32 cellular contexts compared by ENCODE assay signal in genomic region chr12:104510873-104511243, GRCh38. TPM values are rescaled to one million over a fixed set of nuclear protein-coding genes. Genes with fewer than 3 reads are reported as not detected.
DNase-seq lines count a peak whose midpoint lies in the region; ATAC-seq, FAIRE-seq and TF ChIP-seq lines count a peak whose summit lies in the region.
"Had no signal": no experiment of that assay in that cellular context is flagged by ENCODE, and none has a peak within 500 bp of the region (broad histone marks: within the 10 kb centered on the region; RNA-seq: fewer than 3 reads in every experiment).

No MANE protein-coding gene starts in this region.

- H3K4me1 Mint-ChIP-seq in activated naive CD4-positive, alpha-beta T cell treated with anti-CD3 and anti-CD28 coated beads, Interleukin-2, amount 10 ng/mL, durations not matched to agents 7 days and 5 days = peaks cover 59% of the 10 kb centered on the region
- H3K4me1 Mint-ChIP-seq in dendritic cell treated with granulocyte-macrophage colony-stimulating factor and Interleukin-4, amounts not matched to agents 40 ng/mL and 50 ng/mL, for 4 days (ENCODE audit: low read depth) = peaks cover 77% of the 10 kb centered on the region
- peaks cover 10% of the 10 kb centered on the region for H3K4me1 Mint-ChIP-seq in progenitor cell of endocrine pancreas (ENCODE audit: low read depth)
- H3K4me1 Mint-ChIP-seq in WTC11 = peaks cover 57% of the 10 kb centered on the region

- H3K27ac Mint-ChIP-seq in activated naive CD4-positive, alpha-beta T cell treated with anti-CD3 and anti-CD28 coated beads, Interleukin-2, amount 10 ng/mL, durations not matched to agents 7 days and 5 days = peak overlapping the region; percentile 80
- peak overlapping the region; percentile 55 for H3K27ac Mint-ChIP-seq in dendritic cell treated with granulocyte-macrophage colony-stimulating factor and Interleukin-4, amounts not matched to agents 40 ng/mL and 50 ng/mL, for 4 days
- H3K27ac Mint-ChIP-seq in progenitor cell of endocrine pancreas = no peak overlapping the region
- no peak overlapping the region for H3K27ac Mint-ChIP-seq in WTC11
- H3K27ac Mint-ChIP-seq: GM23338, neural progenitor cell had no signal

- no peak for TF ChIP-seq CTCF in progenitor cell of endocrine pancreas (IDR thresholded peaks at IDR 0.05; ENCODE audit: unreplicated experiment)
- TF ChIP-seq CTCF in WTC11 (IDR thresholded peaks at IDR 0.05) = no peak
- TF ChIP-seq CTCF in foreskin keratinocyte (conservative IDR thresholded peaks at IDR 0.05) = no peak

- no peak overlapping the region for H3K27ac ChIP-seq in foreskin keratinocyte
- H3K27ac ChIP-seq: breast epithelium, esophagus muscularis mucosa, heart right ventricle, HL-60, neural progenitor cell, right lobe of liver, suprapubic skin, upper lobe of right lung had no signal

- peaks cover 8% of the 10 kb centered on the region for H3K9me3 Mint-ChIP-seq in activated naive CD4-positive, alpha-beta T cell treated with anti-CD3 and anti-CD28 coated beads, Interleukin-2, amount 10 ng/mL, durations not matched to agents 7 days and 5 days
- H3K9me3 Mint-ChIP-seq in dendritic cell treated with granulocyte-macrophage colony-stimulating factor and Interleukin-4, amounts not matched to agents 40 ng/mL and 50 ng/mL, for 4 days = peaks cover 9% of the 10 kb centered on the region
- H3K9me3 Mint-ChIP-seq in progenitor cell of endocrine pancreas (ENCODE audit: low read depth) = no peaks in the 10 kb centered on the region
- peaks cover 7% of the 10 kb centered on the region for H3K9me3 Mint-ChIP-seq in WTC11
- H3K9me3 Mint-ChIP-seq: neural progenitor cell had no signal

- H3K4me3 Mint-ChIP-seq in activated naive CD4-positive, alpha-beta T cell treated with anti-CD3 and anti-CD28 coated beads, Interleukin-2, amount 10 ng/mL, durations not matched to agents 7 days and 5 days = peak overlapping the region; percentile 37
- no peak overlapping the region for H3K4me3 Mint-ChIP-seq in dendritic cell treated with granulocyte-macrophage colony-stimulating factor and Interleukin-4, amounts not matched to agents 40 ng/mL and 50 ng/mL, for 4 days
- H3K4me3 Mint-ChIP-seq in progenitor cell of endocrine pancreas (ENCODE audit: low read depth) (peak overlapping the region; percentile 40), WTC11 (no peak overlapping the region)
- H3K4me3 Mint-ChIP-seq: GM23338, neural progenitor cell had no signal

- intact Hi-C loops in dendritic cell treated with granulocyte-macrophage colony-stimulating factor and Interleukin-4, amounts not matched to agents 40 ng/mL and 50 ng/mL, for 4 days (cut with micrococcal nuclease) = no loop called here

- ATAC-seq in WTC11 (no peak), foreskin keratinocyte (no peak)
- ATAC-seq: GM23338, heart right ventricle, right lobe of liver, upper lobe of right lung had no signal

- FAIRE-seq in GM12891 (lab: Jason Lieb, UNC) = no peak
- FAIRE-seq: colon, GM12892 had no signal

- no peaks in the 10 kb centered on the region for H3K27me3 Mint-ChIP-seq in activated naive CD4-positive, alpha-beta T cell treated with anti-CD3 and anti-CD28 coated beads, Interleukin-2, amount 10 ng/mL, durations not matched to agents 7 days and 5 days
- no peaks in the 10 kb centered on the region for H3K27me3 Mint-ChIP-seq in dendritic cell treated with granulocyte-macrophage colony-stimulating factor and Interleukin-4, amounts not matched to agents 40 ng/mL and 50 ng/mL, for 4 days
- H3K27me3 Mint-ChIP-seq in progenitor cell of endocrine pancreas (no peaks in the 10 kb centered on the region), WTC11 (ENCODE audit: low read depth) (no peaks in the 10 kb centered on the region)

- no peaks in the 10 kb centered on the region for H3K4me1 ChIP-seq in foreskin keratinocyte
- H3K4me1 ChIP-seq: breast epithelium, right lobe of liver had no signal

- CTCF ChIA-PET in activated naive CD4-positive, alpha-beta T cell treated with anti-CD3 and anti-CD28 coated beads, Interleukin-2, amount 10 ng/mL, durations not matched to agents 7 days and 5 days (lab: Charles Lee) = no interaction called here
- CTCF ChIA-PET in WTC11 (lab: Charles Lee) = no interaction called here

- POLR2A ChIA-PET in WTC11 (lab: Charles Lee) = no interaction called here

- peaks cover 55% of the 10 kb centered on the region for H3K36me3 Mint-ChIP-seq in activated naive CD4-positive, alpha-beta T cell treated with anti-CD3 and anti-CD28 coated beads, Interleukin-2, amount 10 ng/mL, durations not matched to agents 7 days and 5 days
- H3K36me3 Mint-ChIP-seq in dendritic cell treated with granulocyte-macrophage colony-stimulating factor and Interleukin-4, amounts not matched to agents 40 ng/mL and 50 ng/mL, for 4 days (ENCODE audit: low read depth) = peaks cover 49% of the 10 kb centered on the region
- H3K36me3 Mint-ChIP-seq in progenitor cell of endocrine pancreas (ENCODE audit: insufficient read depth) (peaks cover 3% of the 10 kb centered on the region), WTC11 (peaks cover 6% of the 10 kb centered on the region)

- no peaks in the 10 kb centered on the region for H3K27me3 ChIP-seq in foreskin keratinocyte
- H3K27me3 ChIP-seq: BE2C, breast epithelium, esophagus muscularis mucosa, heart right ventricle, neural progenitor cell, right lobe of liver, upper lobe of right lung had no signal

- no peak for TF ChIP-seq POLR2A in GM12891 (IDR thresholded peaks at IDR 0.05; ENCODE audit: low read depth, low read length)

- no peak for DNase-seq in activated naive CD4-positive, alpha-beta T cell treated with anti-CD3 and anti-CD28 coated beads, Interleukin-2, amount 10 ng/mL, durations not matched to agents 7 days and 5 days
- no peak for DNase-seq in activated naive CD4-positive, alpha-beta T cell treated with Interleukin-2 at 50 U/mL for 16 hours
- DNase-seq in GM12891 (ENCODE audit: insufficient read length, low spot score) (no peak), progenitor cell of endocrine pancreas (ENCODE audit: low spot score, unreplicated experiment) (no peak), WTC11 (ENCODE audit: low spot score) (no peak), foreskin keratinocyte (no peak), HCEC 1CT (no peak)
- DNase-seq: ACHN; activated CD4-positive, alpha-beta T cell treated with anti-CD3 and anti-CD28 coated beads, Interleukin-2, amount 50 U/mL, for 1 hour; activated gamma-delta T cell; amygdala; BE2C; DMS 273 treated with DMSO at 0.1 percent for 48 hours; heart right ventricle; Karpas-422; MV-4-11; NCI-H146; NCI-H2107; posterior cingulate gyrus; right lobe of liver; RPMI8226; stimulated activated CD4-positive, alpha-beta T cell treated with anti-CD3 and anti-CD28 coated beads, Interleukin-2, amount 100 ng/mL, for 48 hours; upper lobe of right lung had no signal

TF ChIP-seq in GM12891, 5 proteins besides CTCF, POLR2A, EP300 and RAD21:
- TF ChIP-seq TAF1 (IDR thresholded peaks at IDR 0.05; ENCODE audit: low read depth, low read length) = no peak
- 0 out of 2 replicates have a peak, but pooled peaks have one; percentile 9 for TF ChIP-seq SPI1 (IDR thresholded peaks at IDR 0.05; ENCODE audit: low read depth, low read length)
TF ChIP-seq in GM12891: peak in this region for 1.

TF ChIP-seq in WTC11, 78 proteins besides CTCF, POLR2A, EP300 and RAD21 (continues in another document):
- TF ChIP-seq TEAD4 (CRISPR knock-in tag; IDR thresholded peaks at IDR 0.05) (no peak), FOXP4 (CRISPR knock-in tag; IDR thresholded peaks at IDR 0.05) (no peak), ETV6 (CRISPR knock-in tag; IDR thresholded peaks at IDR 0.05) (no peak)

RNA-seq across cellular contexts. Expression of gene CHST11, which starts 54.1 kb away (rescaled TPM):
- 9.8 TPM for polyA plus RNA-seq in GM12891 (2012; ENCODE audit: low read depth, missing spikeins)
- total RNA-seq in progenitor cell of endocrine pancreas (10.5 and 11.4 TPM in 2 replicates), WTC11 (2021) (20.4 to 24.2 TPM (median 23.2 TPM) in 3 replicates), foreskin keratinocyte (17.2 and 22.9 TPM in 2 replicates)
- 9.4 and 12.4 TPM in 2 replicates for polyA plus RNA-seq in foreskin keratinocyte

Comparison
In these comparisons a context has a peak if more than half of its experiments do, and no peak if none do; other contexts are left out.
1. H3K27ac Mint-ChIP-seq: peak in activated naive CD4-positive, alpha-beta T cell treated with anti-CD3 and anti-CD28 coated beads, Interleukin-2, amount 10 ng/mL, durations not matched to agents 7 days and 5 days (single experiment) and dendritic cell treated with granulocyte-macrophage colony-stimulating factor and Interleukin-4, amounts not matched to agents 40 ng/mL and 50 ng/mL, for 4 days (single experiment); none in progenitor cell of endocrine pancreas (single experiment) and WTC11 (single experiment).
2. H3K4me3 Mint-ChIP-seq: peak in activated naive CD4-positive, alpha-beta T cell treated with anti-CD3 and anti-CD28 coated beads, Interleukin-2, amount 10 ng/mL, durations not matched to agents 7 days and 5 days (single experiment) and progenitor cell of endocrine pancreas (single experiment); none in dendritic cell treated with granulocyte-macrophage colony-stimulating factor and Interleukin-4, amounts not matched to agents 40 ng/mL and 50 ng/mL, for 4 days (single experiment) and WTC11 (single experiment).